8 cellular contexts compared by ENCODE assay signal in genomic region chr12:2783936-2784600, GRCh38. TPM values are rescaled to one million over a fixed set of nuclear protein-coding genes. Genes with fewer than 3 reads are reported as not detected.
A peak's percentile ranks its signal among the peaks of the same experiment; 100 is the strongest.
DNase-seq lines count a peak whose midpoint lies in the region; ATAC-seq and TF ChIP-seq lines count a peak whose summit lies in the region.

No MANE protein-coding gene starts in this region.

- no peaks in the 10 kb centered on the region for H3K79me2 ChIP-seq in GM23248 (ENCODE audit: insufficient read depth)

- no peak overlapping the region for H3K9ac ChIP-seq in GM23248

- H3K36me3 ChIP-seq in GM23248 (ENCODE audit: low read depth) = no peaks in the 10 kb centered on the region

- H3K4me1 Mint-ChIP-seq in endothelial cell (ENCODE audit: unreplicated experiment) = no peaks in the 10 kb centered on the region
- peaks cover 8% of the 10 kb centered on the region for H3K4me1 Mint-ChIP-seq in stimulated activated naive CD8-positive, alpha-beta T cell treated with anti-CD3 and anti-CD28 coated beads, Interleukin-15, Interleukin-2, amounts not matched to agents 100 ng/mL and 50 ng/mL, for 24 hours (ENCODE audit: low read depth)

- H3K27me3 Mint-ChIP-seq in endothelial cell (ENCODE audit: unreplicated experiment) = no peaks in the 10 kb centered on the region
- peaks cover 9% of the 10 kb centered on the region for H3K27me3 Mint-ChIP-seq in stimulated activated naive CD8-positive, alpha-beta T cell treated with anti-CD3 and anti-CD28 coated beads, Interleukin-15, Interleukin-2, amounts not matched to agents 100 ng/mL and 50 ng/mL, for 24 hours

- H3K9me3 ChIP-seq in GM23248 (ENCODE audit: low read depth) = no peaks in the 10 kb centered on the region

- H3K36me3 Mint-ChIP-seq in endothelial cell (ENCODE audit: low read depth, unreplicated experiment) = no peaks in the 10 kb centered on the region
- H3K36me3 Mint-ChIP-seq in stimulated activated naive CD8-positive, alpha-beta T cell treated with anti-CD3 and anti-CD28 coated beads, Interleukin-15, Interleukin-2, amounts not matched to agents 100 ng/mL and 50 ng/mL, for 24 hours (ENCODE audit: low read depth) = no peaks in the 10 kb centered on the region

- no peak for ATAC-seq in GM19452 (IDR thresholded peaks at IDR 0.05; ENCODE audit: unreplicated experiment)

- no peaks in the 10 kb centered on the region for H3K9me3 Mint-ChIP-seq in endothelial cell (ENCODE audit: unreplicated experiment)
- H3K9me3 Mint-ChIP-seq in stimulated activated naive CD8-positive, alpha-beta T cell treated with anti-CD3 and anti-CD28 coated beads, Interleukin-15, Interleukin-2, amounts not matched to agents 100 ng/mL and 50 ng/mL, for 24 hours = no peaks in the 10 kb centered on the region

- in situ Hi-C loops in GM23248 (cut with MboI) = no loop called here

- H3K27ac ChIP-seq in GM23248 = no peak overlapping the region

- peaks cover 11% of the 10 kb centered on the region; the same call in 1 of the 2 replicates for H3K27me3 ChIP-seq in GM23248 (replicated peaks; ENCODE audit: insufficient read depth)

- H3K4me3 Mint-ChIP-seq in endothelial cell (ENCODE audit: unreplicated experiment) = no peak overlapping the region
- H3K4me3 Mint-ChIP-seq in stimulated activated naive CD8-positive, alpha-beta T cell treated with anti-CD3 and anti-CD28 coated beads, Interleukin-15, Interleukin-2, amounts not matched to agents 100 ng/mL and 50 ng/mL, for 24 hours = peak overlapping the region; percentile 72

- H4K20me1 ChIP-seq in GM23248 (ENCODE audit: insufficient read depth) = no peaks in the 10 kb centered on the region

- no peaks in the 10 kb centered on the region for H3K4me1 ChIP-seq in GM23248 (ENCODE audit: insufficient read depth)

- no peaks in the 10 kb centered on the region for H3K9me2 ChIP-seq in GM23248 (ENCODE audit: insufficient read depth)

- H3K4me3 ChIP-seq in AG09309 (ENCODE audit: control insufficient read depth, low read depth, low read length) (no peak overlapping the region; the same call in 1 of the 2 replicates), GM23248 (peak overlapping the region; percentile 67)

- H3K27ac Mint-ChIP-seq in endothelial cell (ENCODE audit: unreplicated experiment) = no peak overlapping the region
- no peak overlapping the region for H3K27ac Mint-ChIP-seq in stimulated activated naive CD8-positive, alpha-beta T cell treated with anti-CD3 and anti-CD28 coated beads, Interleukin-15, Interleukin-2, amounts not matched to agents 100 ng/mL and 50 ng/mL, for 24 hours

- DNase-seq in AG09309 (ENCODE audit: low read depth) (no peak), GM23248 (peak; percentile 70), NCI-H510A treated with DMSO at 0.1 percent for 48 hours (lab: John Stamatoyannopoulos, UW) (peak; percentile 47), endothelial cell (ENCODE audit: low spot score) (peak; percentile 75), middle frontal gyrus (ENCODE audit: extremely low spot score, low spot score) (peak; percentile 72)
- peak; percentile 83 for DNase-seq in activated CD8-positive, alpha-beta memory T cell treated with anti-CD3 and anti-CD28 coated beads for 24 hours

- H3K4me2 ChIP-seq in GM23248 (ENCODE audit: unreplicated experiment) = peak overlapping the region; percentile 86

- no peaks in the 10 kb centered on the region for H3F3A ChIP-seq in GM23248 (ENCODE audit: insufficient read depth)

- 13% methylated on average over 25 of the region's 25 CpGs for WGBS in GM23248 (ENCODE audit: low coverage in 1 of 2, low lambda C conversion rate in 2 of 2, missing lambda C conversion rate in 2 of 2), 2 experiments

- TF ChIP-seq CTCF in AG09309 (IDR thresholded peaks at IDR 0.05; ENCODE audit: control insufficient read depth, insufficient read depth, low read depth, low read length, missing control alignments) (peak; percentile 91), endothelial cell (IDR thresholded peaks at IDR 0.05; ENCODE audit: unreplicated experiment) (peak; percentile 81)

- peak overlapping the region; percentile 85 for H2AFZ ChIP-seq in GM23248

RNA-seq across cellular contexts. Expression of gene FKBP4, which starts 10.7 kb away (rescaled TPM):
- 24.0 and 27.6 TPM in 2 replicates for total RNA-seq in GM23248 (2014; rRNA removed; shearing (Covaris generic))
- polyA plus RNA-seq in GM23248 (2016; fragmentation: Nextera tagmentation; extraction: Ambion mirVana) = 27.4 and 29.2 TPM in 2 replicates
- total RNA-seq in endothelial cell (ENCODE audit: unreplicated experiment) = 39.6 TPM

RNA-seq across cellular contexts. Expression of gene ITFG2, which starts 28.4 kb away (rescaled TPM):
- 14.4 and 15.7 TPM in 2 replicates for total RNA-seq in GM23248 (2014; rRNA removed; shearing (Covaris generic))
- 19.1 and 21.9 TPM in 2 replicates for polyA plus RNA-seq in GM23248 (2016; fragmentation: Nextera tagmentation; extraction: Ambion mirVana)
- 16.3 TPM for total RNA-seq in endothelial cell (ENCODE audit: unreplicated experiment)

RNA-seq across cellular contexts. Expression of gene NRIP2, which starts 50.8 kb away (rescaled TPM):
- total RNA-seq in GM23248 (2014; rRNA removed; shearing (Covaris generic)) = not detected in 2 replicates
- 0.24 and 0.46 TPM in 2 replicates for polyA plus RNA-seq in GM23248 (2016; fragmentation: Nextera tagmentation; extraction: Ambion mirVana)
- total RNA-seq in endothelial cell (ENCODE audit: unreplicated experiment) = 0.13 TPM
